In genomic region chr10:102713814-102714620, GRCh38 we compare ENCODE assay signal across 8 cellular contexts. TPM values are rescaled to one million over a fixed set of nuclear protein-coding genes. Genes with fewer than 3 reads are reported as not detected.
A peak's percentile ranks its signal among the peaks of the same experiment; 100 is the strongest.
DNase-seq lines count a peak whose midpoint lies in the region; ATAC-seq and TF ChIP-seq lines count a peak whose summit lies in the region.

ARL3 (minus strand) TSS chr10:102714397; CDS start chr10:102714275, 122 bp downstream.

- H3K27me3 ChIP-seq in OCI-LY1 (ENCODE audit: insufficient read depth, low read length) (no peaks in the 10 kb centered on the region), mononuclear cell (ENCODE audit: insufficient read depth, low read length) (no peaks in the 10 kb centered on the region)

- H3K27ac ChIP-seq in OCI-LY1 (ENCODE audit: low read depth, low read length, poor library complexity, severe bottlenecking), result peak within 1 kb of the TSS; percentile 62

- TF ChIP-seq CTCF in OCI-LY1 (IDR thresholded peaks at IDR 0.05; ENCODE audit: low read length), result no peak
- no peak for TF ChIP-seq CTCF in epithelial cell of esophagus (IDR thresholded peaks at IDR 0.05; ENCODE audit: insufficient read depth, low read depth, low read length, missing control alignments)

- H3K9me3 ChIP-seq in OCI-LY1 (ENCODE audit: low read length), result no peaks in the 10 kb centered on the region
- H3K9me3 ChIP-seq in mononuclear cell (ENCODE audit: low read depth, low read length), result no peaks in the 10 kb centered on the region

- no peaks in the 10 kb centered on the region for H3K9me2 ChIP-seq in OCI-LY1 (ENCODE audit: low read depth, low read length)

- H3K4me3 ChIP-seq in OCI-LY1 (ENCODE audit: low read depth, low read length, poor library complexity, severe bottlenecking), result peak within 1 kb of the TSS; percentile 93
- H3K4me3 ChIP-seq in epithelial cell of esophagus (ENCODE audit: low read length), result peak within 1 kb of the TSS; percentile 88
- H3K4me3 ChIP-seq in mononuclear cell (ENCODE audit: low read length), result peak within 1 kb of the TSS; percentile 76

- H3K9ac ChIP-seq in OCI-LY1 (ENCODE audit: low read length), result peak within 1 kb of the TSS; percentile 85

- ATAC-seq in GM21515 (IDR thresholded peaks at IDR 0.05; ENCODE audit: unreplicated experiment), result peak; percentile 71

- H3K4me1 ChIP-seq in OCI-LY1 (ENCODE audit: insufficient read depth, low read length, severe bottlenecking) (peaks cover 62% of the 10 kb centered on the region), mononuclear cell (ENCODE audit: insufficient read depth, low read length) (peaks cover 27% of the 10 kb centered on the region)

- peaks cover 7% of the 10 kb centered on the region; the same call in 1 of the 2 replicates for H3K79me2 ChIP-seq in OCI-LY1 (ENCODE audit: insufficient read depth, low read length)

- no peaks in the 10 kb centered on the region for H3F3A ChIP-seq in OCI-LY1 (ENCODE audit: insufficient read depth, low read length)

- no peaks in the 10 kb centered on the region for H4K20me1 ChIP-seq in OCI-LY1 (ENCODE audit: insufficient read depth, low read length)

- H2AFZ ChIP-seq in OCI-LY1 (ENCODE audit: low read length), result no peak within 1 kb of the TSS

- peaks cover 11% of the 10 kb centered on the region; the same call in 1 of the 2 replicates for H3K36me3 ChIP-seq in OCI-LY1 (ENCODE audit: insufficient read depth, low read length)

- DNase-seq in DMS 273 treated with DMSO at 0.1 percent for 48 hours (lab: John Stamatoyannopoulos, UW) (peak; percentile 91), HuH-7 (ENCODE audit: low spot score) (peak; percentile 97), activated T-cell treated with anti-CD3 and anti-CD28 coated beads for 1 hour (ENCODE audit: low read depth) (peak; percentile 90), epithelial cell of esophagus (ENCODE audit: low read depth) (peak; percentile 98)
- peak; percentile 96 to 99 for DNase-seq in stimulated activated CD8-positive, alpha-beta memory T cell treated with anti-CD3 and anti-CD28 coated beads, Interleukin-2, amount 100 ng/mL, for 48 hours (ENCODE audit: low read depth in 2 of 2)

- peak within 1 kb of the TSS; percentile 92 for H3K4me2 ChIP-seq in OCI-LY1 (ENCODE audit: low read length)

RNA-seq across cellular contexts. Expression of gene ARL3, which starts in this region (rescaled TPM):
- 0.84 TPM for total RNA-seq in mononuclear cell

Comparison
In these comparisons a context has a peak if more than half of its experiments do, and no peak if none do; other contexts are left out.
1. Peak in every context shown above with its lines: DNase-seq, ATAC-seq, H3K4me3 ChIP-seq and H3K27ac ChIP-seq.